1 cellular context compared by ENCODE assay signal in the genomic region with DNA sequence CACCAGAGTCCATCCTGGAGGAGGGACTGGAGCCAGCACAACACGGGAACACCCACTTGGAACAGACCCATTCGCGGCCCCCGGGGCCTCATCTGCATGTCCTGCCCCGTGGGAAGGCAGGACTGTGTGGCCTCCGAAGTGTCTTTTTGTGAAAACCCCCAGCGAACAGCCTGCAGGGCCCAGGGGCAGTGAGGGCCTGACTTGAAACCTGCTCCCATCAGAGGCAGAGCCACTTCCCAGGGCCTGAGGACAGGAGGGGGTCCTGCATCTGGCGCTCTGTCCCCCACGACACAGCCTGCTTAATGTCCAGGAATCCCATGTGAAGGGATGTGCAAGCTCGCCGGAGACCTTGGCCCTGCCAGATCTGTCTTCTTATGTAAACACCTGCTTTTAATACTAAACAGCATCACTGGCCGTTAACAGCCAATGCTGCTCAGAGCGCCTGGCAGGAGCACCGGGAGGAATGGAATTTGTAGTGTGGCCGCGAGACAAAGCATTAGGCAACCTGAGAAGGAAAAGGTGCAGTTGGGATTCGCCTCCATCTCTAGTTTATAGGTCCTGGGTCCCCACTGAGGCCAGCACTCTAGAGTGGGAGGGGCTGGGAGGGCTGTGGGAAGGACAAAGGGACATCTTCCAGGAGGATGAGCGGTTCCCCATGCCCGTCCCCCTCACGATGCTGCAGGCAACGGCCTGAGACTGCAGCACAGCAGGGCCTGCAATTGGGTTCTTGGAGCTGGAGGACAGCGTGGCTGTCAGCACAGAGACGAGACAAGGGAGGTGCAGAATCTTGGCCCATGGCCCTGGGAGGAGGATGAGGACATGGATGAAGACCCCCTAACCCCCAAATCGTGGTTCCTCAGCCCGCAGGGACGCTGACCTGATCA.
TF ChIP-seq lines count a peak whose summit lies in the region.

No MANE protein-coding gene starts in this region.

TF ChIP-seq in WTC11, 78 proteins besides CTCF, POLR2A, EP300 and RAD21 (continued from another document):
- TF ChIP-seq, protein P1, sequence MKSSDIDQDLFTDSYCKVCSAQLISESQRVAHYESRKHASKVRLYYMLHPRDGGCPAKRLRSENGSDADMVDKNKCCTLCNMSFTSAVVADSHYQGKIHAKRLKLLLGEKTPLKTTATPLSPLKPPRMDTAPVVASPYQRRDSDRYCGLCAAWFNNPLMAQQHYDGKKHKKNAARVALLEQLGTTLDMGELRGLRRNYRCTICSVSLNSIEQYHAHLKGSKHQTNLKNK (CRISPR knock-in tag; IDR thresholded peaks at IDR 0.05), result no peak
- no peak for TF ChIP-seq HMGA2 (CRISPR knock-in tag; IDR thresholded peaks at IDR 0.05)
- TF ChIP-seq, protein P2, sequence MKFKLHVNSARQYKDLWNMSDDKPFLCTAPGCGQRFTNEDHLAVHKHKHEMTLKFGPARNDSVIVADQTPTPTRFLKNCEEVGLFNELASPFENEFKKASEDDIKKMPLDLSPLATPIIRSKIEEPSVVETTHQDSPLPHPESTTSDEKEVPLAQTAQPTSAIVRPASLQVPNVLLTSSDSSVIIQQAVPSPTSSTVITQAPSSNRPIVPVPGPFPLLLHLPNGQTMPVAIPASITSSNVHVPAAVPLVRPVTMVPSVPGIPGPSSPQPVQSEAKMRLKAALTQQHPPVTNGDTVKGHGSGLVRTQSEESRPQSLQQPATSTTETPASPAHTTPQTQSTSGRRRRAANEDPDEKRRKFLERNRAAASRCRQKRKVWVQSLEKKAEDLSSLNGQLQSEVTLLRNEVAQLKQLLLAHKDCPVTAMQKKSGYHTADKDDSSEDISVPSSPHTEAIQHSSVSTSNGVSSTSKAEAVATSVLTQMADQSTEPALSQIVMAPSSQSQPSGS (CRISPR knock-in tag; IDR thresholded peaks at IDR 0.05; ENCODE audit: borderline replicate concordance, low read depth), result no peak
- TF ChIP-seq, protein P3, sequence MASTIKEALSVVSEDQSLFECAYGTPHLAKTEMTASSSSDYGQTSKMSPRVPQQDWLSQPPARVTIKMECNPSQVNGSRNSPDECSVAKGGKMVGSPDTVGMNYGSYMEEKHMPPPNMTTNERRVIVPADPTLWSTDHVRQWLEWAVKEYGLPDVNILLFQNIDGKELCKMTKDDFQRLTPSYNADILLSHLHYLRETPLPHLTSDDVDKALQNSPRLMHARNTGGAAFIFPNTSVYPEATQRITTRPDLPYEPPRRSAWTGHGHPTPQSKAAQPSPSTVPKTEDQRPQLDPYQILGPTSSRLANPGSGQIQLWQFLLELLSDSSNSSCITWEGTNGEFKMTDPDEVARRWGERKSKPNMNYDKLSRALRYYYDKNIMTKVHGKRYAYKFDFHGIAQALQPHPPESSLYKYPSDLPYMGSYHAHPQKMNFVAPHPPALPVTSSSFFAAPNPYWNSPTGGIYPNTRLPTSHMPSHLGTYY (CRISPR knock-in tag; IDR thresholded peaks at IDR 0.05), result no peak
